8 cellular contexts compared by ENCODE assay signal in genomic region chr10:5873515-5873995, GRCh38. TPM values are rescaled to one million over a fixed set of nuclear protein-coding genes. Genes with fewer than 3 reads are reported as not detected.
DNase-seq lines count a peak whose midpoint lies in the region; ATAC-seq lines count a peak whose summit lies in the region.

No MANE protein-coding gene starts in this region.

- DNase-seq in AG08395 (ENCODE audit: low spot score) (peak; percentile 86), NCI-H460 (ENCODE audit: extremely low read depth, low read depth) (peak; percentile 48), dermis blood vessel endothelial cell (peak; percentile 84), lung microvascular endothelial cell (ENCODE audit: low read depth in 2 of 2) (peak; percentile 73 to 81)
- DNase-seq in activated CD4-positive, alpha-beta T cell treated with anti-CD3 and anti-CD28 coated beads for 48 hours: peak; percentile 78
- peak; percentile 20 to 44 for DNase-seq in stimulated activated CD8-positive, alpha-beta memory T cell treated with anti-CD3 and anti-CD28 coated beads, Interleukin-15, amount 100 ng/mL, for 48 hours (ENCODE audit: low read depth in 2 of 2)

- ATAC-seq in GM18511 (IDR thresholded peaks at IDR 0.05; ENCODE audit: unreplicated experiment) (peak; percentile 90), HG03066 (IDR thresholded peaks at IDR 0.05; ENCODE audit: low read depth, unreplicated experiment) (peak; percentile 85)

RNA-seq across cellular contexts. Expression of gene ANKRD16, which starts 16.1 kb away (rescaled TPM):
- 5.5 and 5.8 TPM in 2 replicates for total RNA-seq in NCI-H460 (2014; rRNA removed; shearing (Covaris generic))
- 18.5 and 22.2 TPM in 2 replicates for polyA plus RNA-seq in NCI-H460 (2014; cell fraction: nucleus; rRNA removed)
- total RNA-seq in dermis blood vessel endothelial cell: 5.8 and 7.0 TPM in 2 replicates
- 3.5 and 6.5 TPM in 2 replicates for total RNA-seq in lung microvascular endothelial cell

RNA-seq across cellular contexts. Expression of gene FBH1, which starts 16.5 kb away (rescaled TPM):
- 30.8 and 37.9 TPM in 2 replicates for total RNA-seq in NCI-H460 (2014; rRNA removed; shearing (Covaris generic))
- 51.0 and 58.8 TPM in 2 replicates for polyA plus RNA-seq in NCI-H460 (2014; cell fraction: nucleus; rRNA removed)
- total RNA-seq in dermis blood vessel endothelial cell: 127 and 145 TPM in 2 replicates
- total RNA-seq in lung microvascular endothelial cell: 62.5 and 92.5 TPM in 2 replicates

Comparison
In these comparisons a context has a peak if more than half of its experiments do, and no peak if none do; other contexts are left out.
1. Peak in every context shown above with its lines: DNase-seq and ATAC-seq.
2. DNase-seq: peak in every context shown above with its lines; median percentile 86 in AG08395; 84 in dermis blood vessel endothelial cell; 78 in activated CD4-positive, alpha-beta T cell treated with anti-CD3 and anti-CD28 coated beads for 48 hours; 77 in lung microvascular endothelial cell; 48 in NCI-H460; 32 in stimulated activated CD8-positive, alpha-beta memory T cell treated with anti-CD3 and anti-CD28 coated beads, Interleukin-15, amount 100 ng/mL, for 48 hours.